In genomic region chr21:28991861-28992525, GRCh38 we compare ENCODE assay signal across 8 cellular contexts. TPM values are rescaled to one million over a fixed set of nuclear protein-coding genes. Genes with fewer than 3 reads are reported as not detected.
A peak's percentile ranks its signal among the peaks of the same experiment; 100 is the strongest.
DNase-seq lines count a peak whose midpoint lies in the region; ATAC-seq and TF ChIP-seq lines count a peak whose summit lies in the region.

No MANE protein-coding gene starts in this region.

- DNase-seq in AG10803 (ENCODE audit: low read depth) (no peak), Panc1 (ENCODE audit: low read depth, low spot score) (no peak), endothelial cell (ENCODE audit: low spot score) (no peak), NCI-H187 treated with DMSO at 0.1 percent for 48 hours (lab: John Stamatoyannopoulos, UW) (no peak), NCI-H1930 (lab: John Stamatoyannopoulos, UW) (no peak)
- no peak for DNase-seq in natural killer cell treated with Interleukin-12 subunit alpha and Interleukin-12 subunit beta and Interleukin-15 and Interleukin-18, amount 100 ng/mL, for 72 hours (ENCODE audit: low spot score)
- DNase-seq in stimulated activated CD4-positive, alpha-beta T cell treated with anti-CD3 and anti-CD28 coated beads, Interleukin-12 subunit alpha, Interleukin-12 subunit beta, amount 100 ng/mL, for 4 hours: no peak

- no peaks in the 10 kb centered on the region for H3K9me3 ChIP-seq in Panc1 (ENCODE audit: control insufficient read depth, insufficient read depth, low read depth, low read length)

- TF ChIP-seq CTCF in AG10803 (conservative IDR thresholded peaks at IDR 0.05; ENCODE audit: low read length): no peak
- TF ChIP-seq CTCF in Panc1 (IDR thresholded peaks at IDR 0.05): no peak
- TF ChIP-seq CTCF in endothelial cell (IDR thresholded peaks at IDR 0.05; ENCODE audit: unreplicated experiment): no peak

- in situ Hi-C loops in Panc1 (cut with HindIII; ENCODE audit: low pct_unique_long_range_greater_than_20kb, low sequenced_read_pairs): no loop called here

- intact Hi-C loops in Panc1 (cut with micrococcal nuclease; ENCODE audit: unreplicated experiment): no loop called here

- H3K4me3 ChIP-seq in AG10803 (ENCODE audit: low read length) (peak overlapping the region; percentile 96), Panc1 (ENCODE audit: low read depth in 2 of 2, low read length in 2 of 2) (peak overlapping the region; percentile 93 to 97)

- CTCF ChIA-PET in Panc1 (lab: Charles Lee): no interaction called here

- no peaks in the 10 kb centered on the region for H3K27me3 Mint-ChIP-seq in endothelial cell (ENCODE audit: unreplicated experiment)
- no peaks in the 10 kb centered on the region for H3K27me3 Mint-ChIP-seq in natural killer cell treated with Interleukin-12 subunit alpha and Interleukin-12 subunit beta and Interleukin-15 and Interleukin-18, amount 100 ng/mL, for 72 hours

- BruUV-seq in Panc1 (replicated peaks; lab: Mats Ljungman, UMichigan): no TSS peak

- peaks cover 29% of the 10 kb centered on the region for H3K4me1 Mint-ChIP-seq in endothelial cell (ENCODE audit: unreplicated experiment)
- H3K4me1 Mint-ChIP-seq in natural killer cell treated with Interleukin-12 subunit alpha and Interleukin-12 subunit beta and Interleukin-15 and Interleukin-18, amount 100 ng/mL, for 72 hours (ENCODE audit: low read depth in 2 of 2): peaks cover 33 to 41% of the 10 kb centered on the region in 2 donors

- H3K27me3 ChIP-seq in Panc1 (ENCODE audit: control insufficient read depth, insufficient read depth, low read length): no peaks in the 10 kb centered on the region

- H3K9me3 Mint-ChIP-seq in endothelial cell (ENCODE audit: unreplicated experiment): no peaks in the 10 kb centered on the region
- no peaks in the 10 kb centered on the region for H3K9me3 Mint-ChIP-seq in natural killer cell treated with Interleukin-12 subunit alpha and Interleukin-12 subunit beta and Interleukin-15 and Interleukin-18, amount 100 ng/mL, for 72 hours

- H3K27ac Mint-ChIP-seq in endothelial cell (ENCODE audit: unreplicated experiment): peak overlapping the region; percentile 93
- H3K27ac Mint-ChIP-seq in natural killer cell treated with Interleukin-12 subunit alpha and Interleukin-12 subunit beta and Interleukin-15 and Interleukin-18, amount 100 ng/mL, for 72 hours: peak overlapping the region; percentile 96 to 97

- peak overlapping the region; percentile 94 for H3K4me3 Mint-ChIP-seq in endothelial cell (ENCODE audit: unreplicated experiment)
- peak overlapping the region; percentile 98 for H3K4me3 Mint-ChIP-seq in natural killer cell treated with Interleukin-12 subunit alpha and Interleukin-12 subunit beta and Interleukin-15 and Interleukin-18, amount 100 ng/mL, for 72 hours

- peak; percentile 7 for ATAC-seq in GM21529 (IDR thresholded peaks at IDR 0.05; ENCODE audit: unreplicated experiment)
- peak; percentile 25 for ATAC-seq in Panc1
- no peak for ATAC-seq in natural killer cell treated with Interleukin-12 subunit alpha and Interleukin-12 subunit beta and Interleukin-15 and Interleukin-18, amount 100 ng/mL, for 72 hours

- peaks cover 5% of the 10 kb centered on the region; the same call in 1 of the 2 replicates for H3K4me1 ChIP-seq in Panc1 (ENCODE audit: control insufficient read depth, insufficient read depth, low read length)

- peaks cover 4% of the 10 kb centered on the region; the same call in 1 of the 2 replicates for H3K36me3 ChIP-seq in Panc1 (ENCODE audit: control insufficient read depth, insufficient read depth, low read length)

- POLR2A ChIA-PET in Panc1 (lab: Charles Lee): interaction anchor here (0.8 kb wide), 1 partner anchor 11 kb away, joined by 24 read pairs; no protein-coding TSS in a partner anchor

- peaks cover 4% of the 10 kb centered on the region for H3K36me3 Mint-ChIP-seq in endothelial cell (ENCODE audit: low read depth, unreplicated experiment)
- H3K36me3 Mint-ChIP-seq in natural killer cell treated with Interleukin-12 subunit alpha and Interleukin-12 subunit beta and Interleukin-15 and Interleukin-18, amount 100 ng/mL, for 72 hours: peaks cover 13% of the 10 kb centered on the region

- peak overlapping the region; percentile 82 for H3K27ac ChIP-seq in Panc1 (ENCODE audit: low read length)

RNA-seq across cellular contexts. Expression of gene LTN1, which starts 0.7 kb away (rescaled TPM):
- total RNA-seq in Panc1 (2021; ENCODE audit: unreplicated experiment) (19.7 TPM), endothelial cell (ENCODE audit: unreplicated experiment) (23.6 TPM)
- 6.0 TPM for polyA plus RNA-seq in Panc1 (2012; ENCODE audit: insufficient read length)
- 10 to 100 TPM; 32.5 to 43.1 TPM for total RNA-seq in natural killer cell treated with Interleukin-12 subunit alpha and Interleukin-12 subunit beta and Interleukin-15 and Interleukin-18, amount 100 ng/mL, for 72 hours

RNA-seq across cellular contexts. Expression of gene RWDD2B, which starts 27.2 kb away (rescaled TPM):
- total RNA-seq in Panc1 (2021; ENCODE audit: unreplicated experiment) (10.2 TPM), endothelial cell (ENCODE audit: unreplicated experiment) (12.4 TPM)
- 9.5 TPM for polyA plus RNA-seq in Panc1 (2012; ENCODE audit: insufficient read length)
- 10 to 100 TPM in 1 of 2 donors, 1 to 10 TPM in 1; 7.5 to 11.0 TPM for total RNA-seq in natural killer cell treated with Interleukin-12 subunit alpha and Interleukin-12 subunit beta and Interleukin-15 and Interleukin-18, amount 100 ng/mL, for 72 hours

RNA-seq across cellular contexts. Expression of gene USP16, which starts 32.5 kb away (rescaled TPM):
- total RNA-seq in Panc1 (2021; ENCODE audit: unreplicated experiment) (26.6 TPM), endothelial cell (ENCODE audit: unreplicated experiment) (15.4 TPM)
- polyA plus RNA-seq in Panc1 (2012; ENCODE audit: insufficient read length): 10.5 TPM
- total RNA-seq in natural killer cell treated with Interleukin-12 subunit alpha and Interleukin-12 subunit beta and Interleukin-15 and Interleukin-18, amount 100 ng/mL, for 72 hours: 10 to 100 TPM; 44.5 to 57.5 TPM

Comparison
In these comparisons a context has a peak if more than half of its experiments do, and no peak if none do; other contexts are left out.
1. ATAC-seq: peak in GM21529 (single experiment) and Panc1 (single experiment); none in natural killer cell treated with Interleukin-12 subunit alpha and Interleukin-12 subunit beta and Interleukin-15 and Interleukin-18, amount 100 ng/mL, for 72 hours (0 of 2).